Comparison of ENCODE assay signal across 9 cellular contexts in the genomic region with DNA sequence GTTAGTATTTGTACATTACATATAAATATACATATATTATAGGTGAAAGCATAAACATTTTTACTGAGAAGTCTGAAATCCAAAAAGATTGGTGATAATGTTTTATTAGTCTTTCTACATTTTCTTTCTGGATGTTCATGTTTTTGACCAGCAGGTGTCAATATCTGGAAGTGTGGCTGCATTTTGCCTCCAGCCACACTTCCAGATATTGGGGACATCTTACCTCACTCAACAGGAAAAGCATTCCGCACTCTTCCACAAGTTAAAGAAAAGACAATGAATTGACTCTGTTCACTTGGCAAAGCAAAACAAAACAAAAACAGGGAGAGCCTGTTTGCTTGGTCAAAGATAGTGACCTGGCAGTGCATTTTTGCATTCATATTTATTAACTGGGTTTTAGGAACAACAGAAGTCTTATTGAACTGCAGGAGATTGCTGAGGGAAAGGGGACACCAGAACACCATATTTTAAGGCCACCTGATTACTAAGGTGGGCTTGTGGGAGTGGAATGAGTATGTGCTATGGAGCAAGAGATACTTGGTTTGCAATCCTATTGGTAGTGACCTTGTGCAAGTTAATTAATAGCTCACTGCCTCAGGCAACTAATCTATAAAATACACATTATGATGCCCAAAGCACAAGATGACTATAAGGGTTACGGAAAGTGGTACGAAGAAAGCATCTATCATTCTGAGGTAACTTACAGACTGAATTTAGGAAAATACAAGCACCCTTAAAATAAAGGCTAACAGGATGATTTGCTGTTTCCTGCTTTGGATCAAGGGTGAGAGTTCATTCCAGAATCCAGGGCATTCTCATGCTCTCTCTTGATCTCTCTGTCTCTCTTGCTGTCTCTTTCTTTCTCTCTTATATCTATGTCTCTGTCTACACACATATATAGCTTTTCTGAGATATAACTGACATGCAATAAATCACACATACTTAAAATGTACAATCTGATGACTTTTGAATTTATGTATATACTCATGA.
DNase-seq lines count a peak whose midpoint lies in the region; ATAC-seq and TF ChIP-seq lines count a peak whose summit lies in the region.
"Had no signal": no experiment of that assay in that cellular context is flagged by ENCODE, and none has a peak within 500 bp of the region (broad histone marks: within the 10 kb centered on the region; RNA-seq: fewer than 3 reads in every experiment).

No MANE protein-coding gene starts in this region.

- ATAC-seq in HG03457 (IDR thresholded peaks at IDR 0.05; ENCODE audit: unreplicated experiment) (no peak), HG03571 (IDR thresholded peaks at IDR 0.05; ENCODE audit: unreplicated experiment) (no peak)
- ATAC-seq: esophagus mucosa had no signal

- H3K9me3 ChIP-seq in right atrium auricular region: no peaks in the 10 kb centered on the region

- peak; percentile 36 for TF ChIP-seq CTCF in AG09319 (IDR thresholded peaks at IDR 0.05; ENCODE audit: low read depth, low read length)
- peak; percentile 29 for TF ChIP-seq CTCF in kidney epithelial cell (IDR thresholded peaks at IDR 0.05; ENCODE audit: insufficient read depth, low read length, poor library complexity, severe bottlenecking)
- TF ChIP-seq CTCF in right atrium auricular region (IDR thresholded peaks at IDR 0.05): peak in 1 of 2 donors; percentile 51

- no peaks in the 10 kb centered on the region for H3K36me3 ChIP-seq in kidney epithelial cell (ENCODE audit: control insufficient read depth, insufficient read depth, low read length)
- H3K36me3 ChIP-seq in right atrium auricular region: no peaks in the 10 kb centered on the region

- no peak overlapping the region for H3K4me3 ChIP-seq in kidney epithelial cell (ENCODE audit: low read depth, low read length)
- no peak overlapping the region for H3K4me3 ChIP-seq in right atrium auricular region

- H3K27me3 ChIP-seq in kidney epithelial cell (ENCODE audit: control insufficient read depth, insufficient read depth, low read length): no peaks in the 10 kb centered on the region
- no peaks in the 10 kb centered on the region for H3K27me3 ChIP-seq in right atrium auricular region

- H3K4me1 ChIP-seq in right atrium auricular region: no peaks in the 10 kb centered on the region

- no peak overlapping the region for H3K27ac ChIP-seq in right atrium auricular region

- DNase-seq in AG09319 (ENCODE audit: extremely low read depth, low read depth) (no peak), HCEC 1CT (peak; percentile 7), astrocyte of the hippocampus (ENCODE audit: low read depth, low spot score) (peak; percentile 29), kidney epithelial cell (ENCODE audit: low read depth) (no peak), right atrium auricular region (ENCODE audit: low spot score) (no peak)
- DNase-seq in activated CD4-positive, CD25-positive, alpha-beta regulatory T cell (lab: John Stamatoyannopoulos, UW): no peak

Comparison
In these comparisons a context has a peak if more than half of its experiments do, and no peak if none do; other contexts are left out.
1. DNase-seq: peak in HCEC 1CT (single experiment) and astrocyte of the hippocampus (single experiment); none in AG09319 (single experiment), kidney epithelial cell (single experiment), activated CD4-positive, CD25-positive, alpha-beta regulatory T cell (0 of 4) and right atrium auricular region (single experiment).